Comparison of ENCODE assay signal across 7 cellular contexts in the genomic region with DNA sequence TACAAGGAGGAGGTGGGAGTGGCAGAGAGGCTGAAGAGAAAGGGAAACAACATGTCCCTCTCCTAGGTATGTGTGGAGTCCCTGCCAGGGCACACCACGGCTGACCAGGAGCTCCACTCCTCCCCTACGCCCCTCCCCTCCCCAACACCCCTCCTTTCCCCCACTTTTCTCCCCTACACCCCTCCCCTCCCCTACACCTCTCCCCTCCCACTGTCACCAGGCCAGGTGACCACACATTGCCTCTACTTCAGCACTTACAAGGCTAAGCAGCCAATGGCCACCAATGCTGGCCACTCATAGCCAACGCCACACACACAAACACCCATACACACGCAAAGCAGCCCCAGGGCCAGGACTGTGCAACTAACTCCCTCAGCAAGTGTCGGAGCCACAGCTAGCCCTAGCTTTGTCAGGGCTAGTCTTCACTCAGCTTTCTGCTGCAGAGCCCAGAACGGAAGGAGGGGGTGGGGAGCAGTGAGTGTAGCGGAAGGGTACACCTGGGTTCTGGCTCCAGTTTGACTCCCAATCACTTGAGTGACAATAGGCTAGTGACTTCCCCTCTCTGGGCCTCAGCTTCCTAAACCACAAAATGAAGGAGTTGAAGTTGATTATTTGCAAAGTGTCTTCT. TPM values are rescaled to one million over a fixed set of nuclear protein-coding genes. Genes with fewer than 3 reads are reported as not detected.
DNase-seq lines count a peak whose midpoint lies in the region; ATAC-seq, FAIRE-seq and TF ChIP-seq lines count a peak whose summit lies in the region.

No MANE protein-coding gene starts in this region.

- H3K9me3 ChIP-seq in MM.1S (replicated peaks; ENCODE audit: insufficient read depth, low read length) = no peaks in the 10 kb centered on the region
- no peaks in the 10 kb centered on the region for H3K9me3 ChIP-seq in keratinocyte (ENCODE audit: control insufficient read depth, low read depth, low read length)
- no peaks in the 10 kb centered on the region for H3K9me3 ChIP-seq in thyroid gland

- 34 to 37% methylated on average over 7 of the region's 7 CpGs for WGBS in thyroid gland, 2 donors

- H2AFZ ChIP-seq in MM.1S (ENCODE audit: low read length) (peak overlapping the region; percentile 94), keratinocyte (ENCODE audit: control insufficient read depth, low read length) (no peak overlapping the region)

- DNase-seq in MM.1S = peak; percentile 83
- DNase-seq in activated T-cell treated with anti-CD3 and anti-CD28 coated beads, Interleukin-2, amount 50 U/mL, for 1 hour = peak; percentile 50
- no peak for DNase-seq in keratinocyte (ENCODE audit: low read depth, low spot score)
- peak; percentile 80 to 86 for DNase-seq in thyroid gland
- DNase-seq in HuH-7 (ENCODE audit: low spot score) = no peak
- no peak for DNase-seq in NCI-H774 (lab: John Stamatoyannopoulos, UW)

- H3K9me1 ChIP-seq in keratinocyte (ENCODE audit: control insufficient read depth, extremely low read depth, insufficient read depth, low read length) = peaks cover 8% of the 10 kb centered on the region

- peak overlapping the region; percentile 69; the same call in 1 of the 2 replicates for H3K27ac ChIP-seq in MM.1S (ENCODE audit: low read length)
- peak overlapping the region; percentile 11 for H3K27ac ChIP-seq in keratinocyte (ENCODE audit: control insufficient read depth, insufficient read depth, low read length)
- H3K27ac ChIP-seq in thyroid gland = peak overlapping the region; percentile 87 to 93 (median 89)

- dilution Hi-C loops in keratinocyte (cut with MboI; ENCODE audit: extremely low pct_ligation_motif_present, low sequenced_read_pairs) = no loop called here

- no peaks in the 10 kb centered on the region for H3K9me2 ChIP-seq in MM.1S (replicated peaks; ENCODE audit: insufficient read depth, low read length)

- no peak for ATAC-seq in GM18861 (IDR thresholded peaks at IDR 0.05; ENCODE audit: unreplicated experiment)

- FAIRE-seq in keratinocyte (lab: Jason Lieb, UNC) = peak; percentile 20

- H3K9ac ChIP-seq in MM.1S (ENCODE audit: low read length) (peak overlapping the region; percentile 36; the same call in 1 of the 2 replicates), keratinocyte (ENCODE audit: control insufficient read depth, extremely low read depth, insufficient read depth, low read length) (no peak overlapping the region)

- peaks cover 15% of the 10 kb centered on the region for H3K4me1 ChIP-seq in MM.1S (ENCODE audit: low read length)
- peaks cover 62% of the 10 kb centered on the region for H3K4me1 ChIP-seq in keratinocyte (ENCODE audit: control insufficient read depth, extremely low read depth, insufficient read depth, low read length)
- H3K4me1 ChIP-seq in thyroid gland = peaks cover 51 to 63% of the 10 kb centered on the region in 2 donors

- TF ChIP-seq POLR2A in thyroid gland (IDR thresholded peaks at IDR 0.05) = peak in 1 of 2 donors; percentile 11

- H3K4me3 ChIP-seq in MM.1S (ENCODE audit: low read length) = peak overlapping the region; percentile 56; the same call in 1 of the 2 replicates
- peak overlapping the region in 1 of 3 experiments; percentile 0 for H3K4me3 ChIP-seq in keratinocyte (ENCODE audit: control insufficient read depth in 2 of 3, extremely low read depth in 1 of 3, insufficient read depth in 2 of 3, low read depth in 1 of 3, low read length in 3 of 3)
- H3K4me3 ChIP-seq in thyroid gland (replicated peaks in 1 of 3) = no peak overlapping the region

- H3F3A ChIP-seq in MM.1S (ENCODE audit: insufficient read depth, low read length) = no peaks in the 10 kb centered on the region

- H3K27me3 ChIP-seq in MM.1S (replicated peaks; ENCODE audit: insufficient read depth, low read length) = no peaks in the 10 kb centered on the region
- H3K27me3 ChIP-seq in keratinocyte (ENCODE audit: control insufficient read depth, extremely low read depth, insufficient read depth, low read length) = no peaks in the 10 kb centered on the region
- H3K27me3 ChIP-seq in thyroid gland = no peaks in the 10 kb centered on the region

- intact Hi-C loops in thyroid gland (cut with DNase I) = loop anchor here (10.0 kb wide), 1 partner anchor 50 kb away; no protein-coding TSS in a partner anchor

- H3K4me2 ChIP-seq in MM.1S (ENCODE audit: low read depth, low read length) = peak overlapping the region; percentile 97
- peak overlapping the region; percentile 7 for H3K4me2 ChIP-seq in keratinocyte (ENCODE audit: control insufficient read depth, extremely low read depth, insufficient read depth, low read depth, low read length)

- H3K36me3 ChIP-seq in MM.1S (replicated peaks; ENCODE audit: insufficient read depth, low read length) (no peaks in the 10 kb centered on the region), keratinocyte (ENCODE audit: control insufficient read depth in 2 of 2, extremely low read depth in 1 of 2, insufficient read depth in 2 of 2, low read length in 2 of 2) (peaks cover 8 to 20% of the 10 kb centered on the region in 2 experiments), thyroid gland (no peaks in the 10 kb centered on the region)

- TF ChIP-seq CTCF in MM.1S (IDR thresholded peaks at IDR 0.05; ENCODE audit: low read length) (no peak), keratinocyte (optimal IDR thresholded peaks at IDR 0.05 in 1 of 3, IDR thresholded peaks at IDR 0.05 in 1 of 3, conservative IDR thresholded peaks at IDR 0.05 in 1 of 3; ENCODE audit: extremely low read depth in 1 of 3, insufficient read depth in 2 of 3, low read length in 3 of 3) (no peak), thyroid gland (IDR thresholded peaks at IDR 0.05) (no peak)

- H3K79me2 ChIP-seq in MM.1S (ENCODE audit: low read length) (no peaks in the 10 kb centered on the region), keratinocyte (ENCODE audit: control insufficient read depth, insufficient read depth, low read length) (peaks cover 91% of the 10 kb centered on the region)

- H4K20me1 ChIP-seq in MM.1S (ENCODE audit: insufficient read depth, low read length) (no peaks in the 10 kb centered on the region), keratinocyte (ENCODE audit: control insufficient read depth, extremely low read depth, insufficient read depth, low read length) (peaks cover 50% of the 10 kb centered on the region)

RNA-seq across cellular contexts. Expression of gene CAVIN1, which starts 8.2 kb away (rescaled TPM):
- 172 to 237 TPM (median 190 TPM) in 3 replicates for polyA plus RNA-seq in keratinocyte
- polyA plus RNA-seq in keratinocyte (2011; ENCODE audit: low read depth) = 43.7 TPM
- polyA plus RNA-seq in keratinocyte (2011; cell fraction: cytosol; rRNA removed) = 134 and 236 TPM in 2 replicates
- polyA plus RNA-seq in keratinocyte (2011; cell fraction: nucleus; rRNA removed) = 203 and 264 TPM in 2 replicates
- polyA plus RNA-seq in keratinocyte (2012; ENCODE audit: low replicate concordance) = 65.9 and 369 TPM in 2 replicates
- polyA minus RNA-seq in keratinocyte = 128 to 158 TPM (median 146 TPM) in 3 replicates
- polyA minus RNA-seq in keratinocyte (2011; cell fraction: cytosol; rRNA and poly(A)+ RNA removed) = 419 TPM
- 148 and 193 TPM in 2 replicates for polyA minus RNA-seq in keratinocyte (2011; cell fraction: nucleus; rRNA and poly(A)+ RNA removed)
- total RNA-seq in thyroid gland = 100 to 1,000 TPM; 173 to 199 (median 187) TPM

RNA-seq across cellular contexts. Expression of gene STAT3, which starts 26.7 kb away (rescaled TPM):
- 30.6 to 55.8 TPM (median 37.4 TPM) in 3 replicates for polyA plus RNA-seq in keratinocyte
- 36.5 TPM for polyA plus RNA-seq in keratinocyte (2011; ENCODE audit: low read depth)
- 40.0 and 43.3 TPM in 2 replicates for polyA plus RNA-seq in keratinocyte (2011; cell fraction: cytosol; rRNA removed)
- polyA plus RNA-seq in keratinocyte (2011; cell fraction: nucleus; rRNA removed) = 68.3 and 77.9 TPM in 2 replicates
- polyA plus RNA-seq in keratinocyte (2012; ENCODE audit: low replicate concordance) = 44.6 and 57.8 TPM in 2 replicates
- 70.0 to 118 TPM (median 78.5 TPM) in 3 replicates for polyA minus RNA-seq in keratinocyte
- polyA minus RNA-seq in keratinocyte (2011; cell fraction: cytosol; rRNA and poly(A)+ RNA removed) = 59.5 TPM
- polyA minus RNA-seq in keratinocyte (2011; cell fraction: nucleus; rRNA and poly(A)+ RNA removed) = 45.8 and 80.0 TPM in 2 replicates
- total RNA-seq in thyroid gland = 100 to 1,000 TPM; 147 to 292 (median 206) TPM

RNA-seq across cellular contexts. Expression of gene ATP6V0A1, which starts 43.8 kb away (rescaled TPM):
- 24.0 to 43.7 TPM (median 41.9 TPM) in 3 replicates for polyA plus RNA-seq in keratinocyte
- polyA plus RNA-seq in keratinocyte (2011; ENCODE audit: low read depth) = 81.1 TPM
- 29.9 and 32.5 TPM in 2 replicates for polyA plus RNA-seq in keratinocyte (2011; cell fraction: cytosol; rRNA removed)
- 212 and 232 TPM in 2 replicates for polyA plus RNA-seq in keratinocyte (2011; cell fraction: nucleus; rRNA removed)
- polyA plus RNA-seq in keratinocyte (2012; ENCODE audit: low replicate concordance) = 33.5 and 52.8 TPM in 2 replicates
- polyA minus RNA-seq in keratinocyte = 112 to 261 TPM (median 142 TPM) in 3 replicates
- polyA minus RNA-seq in keratinocyte (2011; cell fraction: cytosol; rRNA and poly(A)+ RNA removed) = 34.3 TPM
- polyA minus RNA-seq in keratinocyte (2011; cell fraction: nucleus; rRNA and poly(A)+ RNA removed) = 203 and 207 TPM in 2 replicates
- 100 to 1,000 TPM in 2 of 4 donors, 10 to 100 TPM in 2; 75.5 to 195 (median 121) TPM for total RNA-seq in thyroid gland

Comparison
In these comparisons a context has a peak if more than half of its experiments do, and no peak if none do; other contexts are left out.
1. DNase-seq: peak in MM.1S (single experiment), activated T-cell treated with anti-CD3 and anti-CD28 coated beads, Interleukin-2, amount 50 U/mL, for 1 hour (single experiment) and thyroid gland (2 of 2); none in keratinocyte (single experiment), HuH-7 (single experiment) and NCI-H774 (single experiment).
2. H3K27ac ChIP-seq: peak in every context shown above with its lines; median percentile 89 in thyroid gland; 69 in MM.1S; 11 in keratinocyte.